23 cellular contexts compared by ENCODE assay signal in the genomic region with DNA sequence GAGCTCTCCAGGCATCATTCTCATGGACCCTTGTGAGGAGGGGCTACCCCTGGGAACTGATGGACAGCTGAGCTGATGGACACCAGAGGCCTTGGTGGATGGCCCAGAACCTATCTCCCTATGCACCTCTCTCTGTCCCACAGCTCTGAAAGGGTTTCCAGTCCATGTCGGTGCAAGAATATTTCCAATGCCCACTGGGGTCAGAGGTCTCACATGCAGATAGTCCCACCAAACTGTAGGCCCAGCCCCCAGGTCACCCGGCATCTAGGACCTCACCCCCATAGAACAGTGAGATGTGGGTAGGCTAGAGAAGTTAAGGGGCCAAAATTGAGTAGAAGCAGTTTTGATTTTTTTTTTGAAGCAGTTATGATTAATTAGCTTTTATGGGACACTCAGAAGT. TPM values are rescaled to one million over a fixed set of nuclear protein-coding genes. Genes with fewer than 3 reads are reported as not detected.
DNase-seq lines count a peak whose midpoint lies in the region; ATAC-seq, FAIRE-seq and TF ChIP-seq lines count a peak whose summit lies in the region.
"Had no signal": no experiment of that assay in that cellular context is flagged by ENCODE, and none has a peak within 500 bp of the region (broad histone marks: within the 10 kb centered on the region; RNA-seq: fewer than 3 reads in every experiment).

No MANE protein-coding gene starts in this region.

- H3K36me3 Mint-ChIP-seq in progenitor cell of endocrine pancreas (ENCODE audit: insufficient read depth) = peaks cover 17% of the 10 kb centered on the region
- H3K36me3 Mint-ChIP-seq in CD4-positive, alpha-beta memory T cell = no peaks in the 10 kb centered on the region
- H3K36me3 Mint-ChIP-seq: naive thymus-derived CD8-positive, alpha-beta T cell had no signal

- intact Hi-C loops in heart right ventricle (cut with DNase I) (loop anchor here in 8 of 10 donors (1.0 to 10.0 kb wide), 8 partner anchors 65 to 225 kb away; a partner anchor contains a TSS), left ventricle myocardium superior (cut with micrococcal nuclease) (no loop called here), HepG2 (cut with micrococcal nuclease; ENCODE audit: unreplicated experiment) (loop anchor here (2.0 to 10.0 kb wide), 5 partner anchors 55 to 231 kb away; a partner anchor contains a TSS), tibial artery (cut with DNase I; ENCODE audit: low total_unique reads) (loop anchor here (5.0 to 10.0 kb wide), 3 partner anchors 162 to 235 kb away; a partner anchor contains a TSS)
- intact Hi-C loops in CD4-positive, alpha-beta memory T cell (cut with micrococcal nuclease) = no loop called here

- peak overlapping the region; percentile 91 to 99 (median 96) for H3K27ac ChIP-seq in heart right ventricle
- no peak overlapping the region for H3K27ac ChIP-seq in HepG2 (ENCODE audit: extremely low read length, insufficient read depth, low read length)
- H3K27ac ChIP-seq in tibial artery = peak overlapping the region; percentile 99
- H3K27ac ChIP-seq in CD4-positive, alpha-beta memory T cell (ENCODE audit: low read depth, low read length) = no peak overlapping the region
- H3K27ac ChIP-seq: BLaER1 treated with 17β-estradiol and CSF1 and Interleukin-3, amounts not matched to agents 10 nM and 100 nM had no signal

- TF ChIP-seq RAD21 in HepG2 (CRISPR knock-in tag; IDR thresholded peaks at IDR 0.05) = no peak

- no peaks in the 10 kb centered on the region for H4K20me1 ChIP-seq in HepG2 (ENCODE audit: insufficient read depth, low read length)
- H4K20me1 ChIP-seq: BLaER1 treated with 17β-estradiol and CSF1 and Interleukin-3, amounts not matched to agents 10 nM and 100 nM had no signal

- CTCF ChIA-PET in HepG2 (lab: Yijun Ruan, JAX; ENCODE audit: low intra/inter-chr PET ratio, low total read pairs) = no interaction called here
- CTCF ChIA-PET in CD4-positive, alpha-beta memory T cell (lab: Charles Lee; ENCODE audit: partially characterized antibody) = no interaction called here

- BruUV-seq in HepG2 (replicated peaks; lab: Mats Ljungman, UMichigan) = no TSS peak

- peak overlapping the region; percentile 78 for H3K4me2 ChIP-seq in HepG2 (ENCODE audit: low read depth, low read length)
- H3K4me2 ChIP-seq: A549 had no signal

- H3K4me1 ChIP-seq in heart right ventricle (peaks cover 19 to 91% (median 83%) of the 10 kb centered on the region in 9 donors), HepG2 (ENCODE audit: insufficient read depth, low read length) (peaks cover 66% of the 10 kb centered on the region), tibial artery (peaks cover 0 to 94% (median 69%) of the 10 kb centered on the region in 4 donors)
- H3K4me1 ChIP-seq in CD4-positive, alpha-beta memory T cell (ENCODE audit: insufficient read depth, low read length) = peaks cover 10% of the 10 kb centered on the region

- POLR2A ChIA-PET in HepG2 (lab: Yijun Ruan, JAX) = interaction anchor here (1.0 to 1.9 kb wide), 3 partner anchors 93 to 219 kb away, joined by 3 to 6 read pairs (median 6); no protein-coding TSS in a partner anchor
- POLR2A ChIA-PET in CD4-positive, alpha-beta memory T cell (lab: Charles Lee; ENCODE audit: partially characterized antibody) = no interaction called here

- WGBS in heart right ventricle, 2 donors = 57 to 74% methylated on average over 2 of the region's 2 CpGs
- 50% methylated on average over 2 of the region's 2 CpGs for WGBS in HepG2 (ENCODE audit: low lambda C conversion rate)

- TF ChIP-seq POLR2A in HepG2 (IDR thresholded peaks at IDR 0.05; ENCODE audit: insufficient read depth in 1 of 2, low read depth in 2 of 2, low read length in 2 of 2) = no peak

- no peak for FAIRE-seq in HepG2 (lab: Jason Lieb, UNC)
- FAIRE-seq: A549, GM18507, pancreas, small intestine had no signal

- peaks cover 49% of the 10 kb centered on the region for H3K4me1 Mint-ChIP-seq in progenitor cell of endocrine pancreas (ENCODE audit: low read depth)
- H3K4me1 Mint-ChIP-seq in CD4-positive, alpha-beta memory T cell = peaks cover 7 to 11% (median 10%) of the 10 kb centered on the region in 4 donors

- no peak overlapping the region for H3K9ac ChIP-seq in HepG2 (ENCODE audit: insufficient read depth, low read depth, low read length)
- H3K9ac ChIP-seq: BLaER1 treated with 17β-estradiol and CSF1 and Interleukin-3, amounts not matched to agents 10 nM and 100 nM had no signal

- no peak for DNase-seq in heart right ventricle
- DNase-seq in left ventricle myocardium superior = no peak
- DNase-seq in HepG2 (ENCODE audit: low spot score) = no peak
- DNase-seq in progenitor cell of endocrine pancreas (ENCODE audit: low spot score, unreplicated experiment) = no peak
- peak in 1 of 2 donors; percentile 52 for DNase-seq in tibial artery
- DNase-seq in epidermal melanocyte (ENCODE audit: insufficient read length, low spot score) = no peak
- no peak for DNase-seq in CD4-positive, alpha-beta memory T cell
- DNase-seq: activated CD4-positive, CD25-positive, alpha-beta regulatory T cell; activated CD8-positive, alpha-beta T cell treated with anti-CD3 and anti-CD28 coated beads, Interleukin-2, amount 10 ng/mL, durations not matched to agents 7 days and 5 days; activated naive CD4-positive, alpha-beta T cell treated with anti-CD3 and anti-CD28 coated beads for 36 hours; activated T-cell treated with anti-CD3 and anti-CD28 coated beads, Interleukin-2, amount 50 U/mL, for 4 hours; immature natural killer cell; naive thymus-derived CD8-positive, alpha-beta T cell; NCI-H510A treated with DMSO at 0.1 percent for 48 hours; small intestine; stimulated activated CD4-positive, alpha-beta T cell treated with anti-CD3 and anti-CD28 coated beads, Interleukin-4, amount 100 ng/mL, for 4 hours; stimulated activated naive CD8-positive, alpha-beta T cell treated with anti-CD3 and anti-CD28 coated beads, Interleukin-15, amount 100 ng/mL, for 72 hours; T1000 had no signal

- H3K36me3 ChIP-seq in heart right ventricle (peaks cover 0 to 10% (median 0%) of the 10 kb centered on the region in 9 donors), HepG2 (replicated peaks in 1 of 2; ENCODE audit: control insufficient read depth in 1 of 2, insufficient read depth in 2 of 2, low read length in 2 of 2) (no peaks in the 10 kb centered on the region), tibial artery (no peaks in the 10 kb centered on the region)
- H3K36me3 ChIP-seq in CD4-positive, alpha-beta memory T cell (ENCODE audit: insufficient read depth, low read length) = no peaks in the 10 kb centered on the region
- H3K36me3 ChIP-seq: BLaER1 treated with 17β-estradiol and CSF1 and Interleukin-3, amounts not matched to agents 10 nM and 100 nM; pancreas had no signal

- TF ChIP-seq EP300 in HepG2 (IDR thresholded peaks at IDR 0.05; ENCODE audit: low read depth in 2 of 2, low read length in 2 of 2) (no peak), HepG2 (CRISPR knock-in tag; IDR thresholded peaks at IDR 0.05; ENCODE audit: borderline replicate concordance) (no peak)

- H3K4me3 Mint-ChIP-seq in progenitor cell of endocrine pancreas (ENCODE audit: low read depth) = peak overlapping the region; percentile 90
- no peak overlapping the region for H3K4me3 Mint-ChIP-seq in CD4-positive, alpha-beta memory T cell
- H3K4me3 Mint-ChIP-seq: activated CD8-positive, alpha-beta T cell treated with anti-CD3 and anti-CD28 coated beads, Interleukin-2, amount 10 ng/mL, durations not matched to agents 7 days and 5 days; activated naive CD4-positive, alpha-beta T cell treated with anti-CD3 and anti-CD28 coated beads for 36 hours; activated T-cell treated with anti-CD3 and anti-CD28 coated beads, Interleukin-2, amount 50 U/mL, for 4 hours; immature natural killer cell; naive thymus-derived CD8-positive, alpha-beta T cell; stimulated activated naive CD8-positive, alpha-beta T cell treated with anti-CD3 and anti-CD28 coated beads, Interleukin-15, amount 100 ng/mL, for 72 hours had no signal

- peak overlapping the region in 8 of 10 donors; percentile 12 to 70 (median 64) for H3K4me3 ChIP-seq in heart right ventricle
- H3K4me3 ChIP-seq in HepG2 (replicated peaks in 1 of 3; ENCODE audit: insufficient read depth in 1 of 3, low read depth in 2 of 3, low read length in 3 of 3) = peak overlapping the region in 1 of 3 experiments; percentile 45; a peak in 2 of 6 replicates
- H3K4me3 ChIP-seq in tibial artery = peak overlapping the region; percentile 58 to 64
- no peak overlapping the region for H3K4me3 ChIP-seq in CD4-positive, alpha-beta memory T cell (ENCODE audit: low read length in 2 of 2)
- H3K4me3 ChIP-seq: A549; BLaER1 treated with 17β-estradiol and CSF1 and Interleukin-3, amounts not matched to agents 10 nM and 100 nM had no signal

- no peaks in the 10 kb centered on the region for H3K9me3 Mint-ChIP-seq in progenitor cell of endocrine pancreas (ENCODE audit: low read depth)
- H3K9me3 Mint-ChIP-seq in CD4-positive, alpha-beta memory T cell = no peaks in the 10 kb centered on the region
- H3K9me3 Mint-ChIP-seq: activated naive CD4-positive, alpha-beta T cell treated with anti-CD3 and anti-CD28 coated beads for 36 hours; activated T-cell treated with anti-CD3 and anti-CD28 coated beads, Interleukin-2, amount 50 U/mL, for 4 hours; immature natural killer cell; naive thymus-derived CD8-positive, alpha-beta T cell; stimulated activated naive CD8-positive, alpha-beta T cell treated with anti-CD3 and anti-CD28 coated beads, Interleukin-15, amount 100 ng/mL, for 72 hours had no signal

- no peak overlapping the region for H2AFZ ChIP-seq in HepG2 (ENCODE audit: low read length)

- no peaks in the 10 kb centered on the region for H3K79me2 ChIP-seq in HepG2 (ENCODE audit: insufficient read depth, low read length)

- H3K9me3 ChIP-seq in heart right ventricle = no peaks in the 10 kb centered on the region
- H3K9me3 ChIP-seq in HepG2 (ENCODE audit: low read length) = no peaks in the 10 kb centered on the region
- H3K9me3 ChIP-seq in tibial artery = no peaks in the 10 kb centered on the region
- no peaks in the 10 kb centered on the region for H3K9me3 ChIP-seq in CD4-positive, alpha-beta memory T cell (ENCODE audit: control insufficient read depth in 1 of 2, low read length in 2 of 2)
- H3K9me3 ChIP-seq: A549, pancreas had no signal

- ATAC-seq in heart right ventricle (no peak), left ventricle myocardium superior (no peak), HepG2 (no peak), HG02840 (IDR thresholded peaks at IDR 0.05; ENCODE audit: low FRiP score, unreplicated experiment) (no peak)
- ATAC-seq: activated CD8-positive, alpha-beta T cell treated with anti-CD3 and anti-CD28 coated beads, Interleukin-2, amount 10 ng/mL, durations not matched to agents 7 days and 5 days; activated T-cell treated with anti-CD3 and anti-CD28 coated beads, Interleukin-2, amount 50 U/mL, for 4 hours; naive thymus-derived CD8-positive, alpha-beta T cell; stimulated activated naive CD8-positive, alpha-beta T cell treated with anti-CD3 and anti-CD28 coated beads, Interleukin-15, amount 100 ng/mL, for 72 hours had no signal

- H3K27me3 ChIP-seq in heart right ventricle (no peaks in the 10 kb centered on the region), HepG2 (ENCODE audit: control insufficient read depth in 1 of 2, insufficient read depth in 2 of 2, low read length in 2 of 2) (no peaks in the 10 kb centered on the region), tibial artery (no peaks in the 10 kb centered on the region)
- no peaks in the 10 kb centered on the region for H3K27me3 ChIP-seq in CD4-positive, alpha-beta memory T cell (ENCODE audit: insufficient read depth, low read length)
- H3K27me3 ChIP-seq: BLaER1 treated with 17β-estradiol and CSF1 and Interleukin-3, amounts not matched to agents 10 nM and 100 nM; pancreas had no signal

- TF ChIP-seq CTCF in heart right ventricle (IDR thresholded peaks at IDR 0.05) (no peak), HepG2 (CRISPR knock-in tag; IDR thresholded peaks at IDR 0.05) (no peak), progenitor cell of endocrine pancreas (IDR thresholded peaks at IDR 0.05; ENCODE audit: unreplicated experiment) (no peak), tibial artery (IDR thresholded peaks at IDR 0.05) (no peak)

- H3K27ac Mint-ChIP-seq in progenitor cell of endocrine pancreas = peak overlapping the region; percentile 99
- peak overlapping the region in 1 of 7 donors; percentile 14 for H3K27ac Mint-ChIP-seq in CD4-positive, alpha-beta memory T cell
- H3K27ac Mint-ChIP-seq: activated CD8-positive, alpha-beta T cell treated with anti-CD3 and anti-CD28 coated beads, Interleukin-2, amount 10 ng/mL, durations not matched to agents 7 days and 5 days; activated naive CD4-positive, alpha-beta T cell treated with anti-CD3 and anti-CD28 coated beads for 36 hours; immature natural killer cell had no signal

- H3K27me3 Mint-ChIP-seq in progenitor cell of endocrine pancreas = no peaks in the 10 kb centered on the region
- peaks cover 6 to 11% of the 10 kb centered on the region in 2 donors for H3K27me3 Mint-ChIP-seq in CD4-positive, alpha-beta memory T cell

- in situ Hi-C loops in HepG2 (cut with HindIII; ENCODE audit: extremely low pct_ligation_motif_present, low pct_unique_long_range_greater_than_20kb) = loop anchor here (10.0 kb wide), 1 partner anchor 235 kb away; no protein-coding TSS in a partner anchor

RNA-seq across cellular contexts. Expression of a gene that starts 2.6 kb away (rescaled TPM):
- 100 to 1,000 TPM; 112 to 268 (median 191) TPM for total RNA-seq in heart right ventricle
- polyA plus RNA-seq in heart right ventricle = 100 to 1,000 TPM in 1 of 2 donors, 10 to 100 TPM in 1; 35.1 to 110 TPM
- 118 TPM for total RNA-seq in left ventricle myocardium superior
- 0.03 and 0.04 TPM in 2 replicates for total RNA-seq in HepG2 (2016; rRNA removed; fragmentation: Illumina TruSeq; extraction: Trizol)
- total RNA-seq in HepG2 (2016; cell fraction: cytosol; rRNA removed; fragmentation: Illumina TruSeq; extraction: Trizol; ENCODE audit: low read depth) = under 0.01 TPM in 1 of 2 replicates, not detected in the other
- total RNA-seq in HepG2 (2016; cell fraction: insoluble cytoplasmic fraction; rRNA removed; fragmentation: Illumina TruSeq; extraction: Trizol) = 0.03 and 0.04 TPM in 2 replicates
- total RNA-seq in HepG2 (2016; cell fraction: membrane; rRNA removed; fragmentation: Illumina TruSeq; extraction: Trizol) = not detected in 2 replicates
- total RNA-seq in HepG2 (2016; cell fraction: nucleus; rRNA removed; fragmentation: Illumina TruSeq; extraction: Trizol) = 0.03 and 0.34 TPM in 2 replicates
- 0.10 and 0.42 TPM in 2 replicates for polyA plus RNA-seq in HepG2 (2011; rRNA removed)
- polyA plus RNA-seq in HepG2 (2011; cell fraction: cytosol; rRNA removed) = 0.03 and 0.05 TPM in 2 replicates
- polyA plus RNA-seq in HepG2 (2011; cell fraction: nucleus; rRNA removed) = 0.31 and 0.56 TPM in 2 replicates
- 0.13 and 0.16 TPM in 2 replicates for polyA plus RNA-seq in HepG2 (2012)
- polyA plus RNA-seq in HepG2 (2016; cell fraction: cytosol; fragmentation: Illumina TruSeq; extraction: Trizol; ENCODE audit: low read depth) = not detected in 2 replicates
- 0.02 TPM in 1 of 2 replicates, not detected in the other for polyA plus RNA-seq in HepG2 (2016; cell fraction: insoluble cytoplasmic fraction; fragmentation: Illumina TruSeq; extraction: Trizol; ENCODE audit: low read depth)
- polyA plus RNA-seq in HepG2 (2016; cell fraction: membrane; fragmentation: Illumina TruSeq; extraction: Trizol; ENCODE audit: low read depth) = not detected in 2 replicates
- 0.12 TPM in 1 of 2 replicates, not detected in the other for polyA plus RNA-seq in HepG2 (2016; cell fraction: nucleus; fragmentation: Illumina TruSeq; extraction: Trizol; ENCODE audit: insufficient read depth, low read depth)
- polyA minus RNA-seq in HepG2 (2011; rRNA and poly(A)+ RNA removed; ENCODE audit: low replicate concordance) = 0.10 and 0.65 TPM in 2 replicates
- not detected in 2 replicates for polyA minus RNA-seq in HepG2 (2011; cell fraction: cytosol; rRNA and poly(A)+ RNA removed)
- polyA minus RNA-seq in HepG2 (2011; cell fraction: nucleus; rRNA and poly(A)+ RNA removed) = 0.12 and 0.13 TPM in 2 replicates
- total RNA-seq in progenitor cell of endocrine pancreas = 122 TPM in 2 replicates
- under 1 TPM; 0.26 to 0.58 TPM for total RNA-seq in CD4-positive, alpha-beta memory T cell
- polyA plus RNA-seq in CD4-positive, alpha-beta memory T cell = under 1 TPM in 1 of 2 donors, not detected in 1; 0.01 TPM
- polyA plus RNA-seq: immature natural killer cell had no signal

Comparison
In these comparisons a context has a peak if more than half of its experiments do, and no peak if none do; other contexts are left out.
1. intact Hi-C loops: an anchor here in heart right ventricle (1.0 to 10.0 kb wide), HepG2 (2.0 to 10.0 kb wide) and tibial artery (5.0 to 10.0 kb wide); none called in left ventricle myocardium superior and CD4-positive, alpha-beta memory T cell.
2. H3K27ac ChIP-seq: peak in heart right ventricle (10 of 10) and tibial artery (2 of 2); none in HepG2 (single experiment) and CD4-positive, alpha-beta memory T cell (single experiment).
3. H3K4me3 ChIP-seq: peak in heart right ventricle (8 of 10) and tibial artery (2 of 2); none in CD4-positive, alpha-beta memory T cell (0 of 2).
4. RNA of a gene that starts 2.6 kb away (total RNA-seq): 112 to 268 TPM in heart right ventricle, 122 TPM in progenitor cell of endocrine pancreas and 118 TPM in left ventricle myocardium superior (single experiment); 0.26 to 0.58 TPM in CD4-positive, alpha-beta memory T cell and under 0.01 to 0.34 TPM in HepG2; every median in the first group is over 10 times any median in the second.